ENCODE assay signal across 1 cellular context in genomic region chr1:109895720-109896504, GRCh38.
TF ChIP-seq lines count a peak whose summit lies in the region.

No MANE protein-coding gene starts in this region.

TF ChIP-seq in HepG2, 621 proteins besides CTCF, POLR2A, EP300 and RAD21 (continued from another document and continues in another):
- TF ChIP-seq GLI4 (CRISPR knock-in tag; IDR thresholded peaks at IDR 0.05; ENCODE audit: borderline replicate concordance): no peak
- peak in 1 of 2 experiments; percentile 41; a peak in 1 of 4 replicates for TF ChIP-seq HMGXB4 (CRISPR knock-in tag; IDR thresholded peaks at IDR 0.05; ENCODE audit: borderline replicate concordance in 1 of 2, low read depth in 1 of 2)
- TF ChIP-seq POGZ (CRISPR knock-in tag; IDR thresholded peaks at IDR 0.05): peak; percentile 84
- peak; percentile 92; the same call in 1 of the 2 replicates for TF ChIP-seq ZBTB20 (CRISPR knock-in tag; IDR thresholded peaks at IDR 0.05; ENCODE audit: borderline replicate concordance, low read depth)
- peak; percentile 86; the same call in 1 of the 2 replicates for TF ChIP-seq HIC2 (CRISPR knock-in tag; IDR thresholded peaks at IDR 0.05; ENCODE audit: low read depth)
- no peak for TF ChIP-seq ZFP1 (CRISPR knock-in tag; IDR thresholded peaks at IDR 0.05)
- TF ChIP-seq DRAP1 (CRISPR knock-in tag; IDR thresholded peaks at IDR 0.05): peak; percentile 48; the same call in 1 of the 2 replicates
- TF ChIP-seq ZNF746 (CRISPR knock-in tag; IDR thresholded peaks at IDR 0.05): peak; percentile 85
- TF ChIP-seq ERF (CRISPR knock-in tag; IDR thresholded peaks at IDR 0.05): peak; percentile 98
- peak; percentile 88 for TF ChIP-seq PPARG (CRISPR knock-in tag; conservative IDR thresholded peaks at IDR 0.05)
- no peak for TF ChIP-seq HOXA7 (CRISPR knock-in tag; IDR thresholded peaks at IDR 0.05)
- peak; percentile 60; the same call in 1 of the 2 replicates for TF ChIP-seq TFAP4 (IDR thresholded peaks at IDR 0.05; ENCODE audit: borderline replicate concordance, low read depth)
- TF ChIP-seq ZNF280D (CRISPR knock-in tag; IDR thresholded peaks at IDR 0.05): peak; percentile 60; the same call in 1 of the 2 replicates
- peak; percentile 69; the same call in 1 of the 2 replicates for TF ChIP-seq ZNF644 (CRISPR knock-in tag; IDR thresholded peaks at IDR 0.05; ENCODE audit: low read depth)
- TF ChIP-seq KLF15 (CRISPR knock-in tag; IDR thresholded peaks at IDR 0.05; ENCODE audit: borderline replicate concordance): no peak
- TF ChIP-seq ZBTB7B (CRISPR knock-in tag; IDR thresholded peaks at IDR 0.05): peak; percentile 86; the same call in 1 of the 2 replicates
- peak; percentile 78; the same call in 1 of the 2 replicates for TF ChIP-seq SPEN (CRISPR knock-in tag; IDR thresholded peaks at IDR 0.05; ENCODE audit: low read depth)
- peak; percentile 38; the same call in 1 of the 2 replicates for TF ChIP-seq BCL3 (CRISPR knock-in tag; IDR thresholded peaks at IDR 0.05)
- TF ChIP-seq SOX5 (CRISPR knock-in tag; IDR thresholded peaks at IDR 0.05; ENCODE audit: borderline replicate concordance): peak; percentile 96
- TF ChIP-seq HIVEP1 (CRISPR knock-in tag; IDR thresholded peaks at IDR 0.05): peak; percentile 95
- peak; percentile 43; the same call in 1 of the 2 replicates for TF ChIP-seq KDM3A (CRISPR knock-in tag; IDR thresholded peaks at IDR 0.05; ENCODE audit: low read depth)
- peak; percentile 55; the same call in 1 of the 2 replicates for TF ChIP-seq ZMYM2 (CRISPR knock-in tag; IDR thresholded peaks at IDR 0.05)
- 0 out of 2 replicates have a peak, but pooled peaks have one; percentile 24 for TF ChIP-seq SIX4 (CRISPR knock-in tag; IDR thresholded peaks at IDR 0.05)
- TF ChIP-seq ZFP36 (IDR thresholded peaks at IDR 0.05; ENCODE audit: borderline replicate concordance, low read depth, low read length, partially characterized antibody): no peak
- peak; percentile 87; the same call in 1 of the 2 replicates for TF ChIP-seq ZNF503 (CRISPR knock-in tag; IDR thresholded peaks at IDR 0.05)
- TF ChIP-seq ARHGAP35 (CRISPR knock-in tag; IDR thresholded peaks at IDR 0.05; ENCODE audit: borderline replicate concordance): no peak
- peak; percentile 77; the same call in 1 of the 2 replicates for TF ChIP-seq GATA4 (IDR thresholded peaks at IDR 0.05; ENCODE audit: borderline replicate concordance, low read depth)
- TF ChIP-seq MEIS2 (CRISPR knock-in tag; IDR thresholded peaks at IDR 0.05): peak; percentile 28; the same call in 1 of the 2 replicates
- peak; percentile 30; the same call in 1 of the 2 replicates for TF ChIP-seq MXD3 (CRISPR knock-in tag; IDR thresholded peaks at IDR 0.05)
- no peak for TF ChIP-seq ZNF180 (CRISPR knock-in tag; IDR thresholded peaks at IDR 0.05; ENCODE audit: borderline replicate concordance, low read depth)
- TF ChIP-seq HDAC2 (CRISPR knock-in tag; IDR thresholded peaks at IDR 0.05): peak; percentile 76
- peak; percentile 25 for TF ChIP-seq YY1 (IDR thresholded peaks at IDR 0.05; ENCODE audit: insufficient read depth, insufficient replicate concordance, low read depth, low read length)
- TF ChIP-seq RXRB (CRISPR knock-in tag; IDR thresholded peaks at IDR 0.05; ENCODE audit: borderline replicate concordance): peak; percentile 95
- no peak for TF ChIP-seq IKZF4 (CRISPR knock-in tag; IDR thresholded peaks at IDR 0.05; ENCODE audit: borderline replicate concordance, low read depth, not compliant biosample characterization)
- TF ChIP-seq ZNF556 (CRISPR knock-in tag; IDR thresholded peaks at IDR 0.05; ENCODE audit: borderline replicate concordance): peak; percentile 56; the same call in 1 of the 2 replicates
- TF ChIP-seq ELF1 (CRISPR knock-in tag; IDR thresholded peaks at IDR 0.05): peak; percentile 87
- 0 out of 2 replicates have a peak, but pooled peaks have one; percentile 74 for TF ChIP-seq ZNF724P (CRISPR knock-in tag; IDR thresholded peaks at IDR 0.05; ENCODE audit: borderline replicate concordance)
- peak; percentile 85 for TF ChIP-seq ZNF414 (CRISPR knock-in tag; IDR thresholded peaks at IDR 0.05)
- no peak for TF ChIP-seq HNRNPUL1 (IDR thresholded peaks at IDR 0.05; ENCODE audit: low read depth, low read length)
- peak; percentile 93 for TF ChIP-seq PAXIP1 (CRISPR knock-in tag; conservative IDR thresholded peaks at IDR 0.05)
- TF ChIP-seq NR2F2 (IDR thresholded peaks at IDR 0.05; ENCODE audit: borderline replicate concordance, low read depth): peak; percentile 75
